9 cellular contexts compared by ENCODE assay signal in the genomic region with DNA sequence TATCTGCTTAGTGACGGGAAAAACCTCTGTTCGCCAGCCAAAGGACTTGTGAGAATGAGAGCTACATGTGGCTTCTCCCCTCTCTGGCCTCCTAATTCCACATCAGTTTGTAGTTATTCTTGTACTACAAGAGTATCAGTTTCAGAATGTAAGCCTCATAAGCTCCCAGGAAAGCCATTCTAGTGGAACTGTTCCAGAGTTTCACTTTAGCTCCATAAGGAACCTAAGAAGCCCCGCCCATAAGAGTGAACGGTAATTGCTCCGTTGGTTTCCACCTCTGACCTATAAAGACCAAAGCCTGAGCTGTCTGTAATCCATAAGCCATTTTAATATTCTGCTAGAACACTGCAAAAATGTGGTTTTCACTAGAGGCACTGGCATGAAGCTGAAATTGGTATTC. TPM values are rescaled to one million over a fixed set of nuclear protein-coding genes. Genes with fewer than 3 reads are reported as not detected.
DNase-seq lines count a peak whose midpoint lies in the region; ATAC-seq and TF ChIP-seq lines count a peak whose summit lies in the region.
"Had no signal": no experiment of that assay in that cellular context is flagged by ENCODE, and none has a peak within 500 bp of the region (broad histone marks: within the 10 kb centered on the region; RNA-seq: fewer than 3 reads in every experiment).

No MANE protein-coding gene starts in this region.

- TF ChIP-seq CTCF in AG10803 (conservative IDR thresholded peaks at IDR 0.05; ENCODE audit: low read length) (no peak), IMR-90 (conservative IDR thresholded peaks at IDR 0.05; ENCODE audit: low read depth, low read length) (no peak)

- no peak overlapping the region for H4K91ac ChIP-seq in IMR-90 (ENCODE audit: insufficient read depth, low read depth, low read length)

- H3K27me3 ChIP-seq in IMR-90 (ENCODE audit: control insufficient read depth, insufficient read depth, low read length): no peaks in the 10 kb centered on the region
- H3K27me3 ChIP-seq in duodenal mucosa (ENCODE audit: control insufficient read depth in 1 of 2, insufficient read depth in 2 of 2, low read length in 2 of 2): no peaks in the 10 kb centered on the region
- H3K27me3 ChIP-seq: Peyer's patch had no signal

- H4K8ac ChIP-seq in IMR-90 (ENCODE audit: low read depth in 2 of 2, low read length in 2 of 2): no peak overlapping the region

- no TSS peak for BruUV-seq in IMR-90 (replicated peaks; lab: Mats Ljungman, UMichigan)

- no peak overlapping the region for H2BK120ac ChIP-seq in IMR-90 (ENCODE audit: low read depth, low read length)

- no peak overlapping the region for H3K14ac ChIP-seq in IMR-90 (replicated peaks; ENCODE audit: low read depth, low read length)

- H3K27ac ChIP-seq in IMR-90 (ENCODE audit: insufficient read depth, low read length): no peak overlapping the region
- no peak overlapping the region for H3K27ac ChIP-seq in duodenal mucosa (ENCODE audit: low read depth, low read length)

- H3K18ac ChIP-seq in IMR-90 (ENCODE audit: low read depth, low read length): no peak overlapping the region

- H3K36me3 ChIP-seq in IMR-90 (ENCODE audit: control insufficient read depth, insufficient read depth, low read length) (no peaks in the 10 kb centered on the region), duodenal mucosa (ENCODE audit: control insufficient read depth in 1 of 2, insufficient read depth in 2 of 2, low read length in 2 of 2) (no peaks in the 10 kb centered on the region)
- H3K36me3 ChIP-seq: Peyer's patch had no signal

- H4K5ac ChIP-seq in IMR-90 (ENCODE audit: low read depth, low read length): no peak overlapping the region

- TF ChIP-seq RAD21 in IMR-90 (IDR thresholded peaks at IDR 0.05; ENCODE audit: low read length): no peak

- H2AFZ ChIP-seq in IMR-90 (replicated peaks; ENCODE audit: low read length, poor library complexity): no peak overlapping the region

- H3K4me3 ChIP-seq in AG10803 (ENCODE audit: low read length): peak overlapping the region; percentile 4
- no peak overlapping the region for H3K4me3 ChIP-seq in IMR-90 (ENCODE audit: insufficient read depth, low read depth, low read length)
- peak overlapping the region; percentile 34 to 37 for H3K4me3 ChIP-seq in duodenal mucosa (ENCODE audit: low read depth in 1 of 2, low read length in 2 of 2)

- H3K9me1 ChIP-seq in IMR-90 (ENCODE audit: insufficient read depth, low read length): no peaks in the 10 kb centered on the region; the same call in 1 of the 2 replicates

- no peak overlapping the region for H3K9ac ChIP-seq in IMR-90 (ENCODE audit: low read depth, low read length)
- H3K9ac ChIP-seq in duodenal mucosa (ENCODE audit: low read depth in 1 of 2, low read length in 2 of 2): no peak overlapping the region

- CTCF ChIA-PET in IMR-90 (lab: Yijun Ruan, JAX): interaction anchor here (0.5 to 0.8 kb wide), 2 partner anchors 30 to 52 kb away, joined by 3 to 4 read pairs; no protein-coding TSS in a partner anchor

- no peak overlapping the region for H2BK20ac ChIP-seq in IMR-90 (ENCODE audit: low read depth, low read length)

- peak; percentile 71 for DNase-seq in AG10803 (ENCODE audit: low read depth)
- peak; percentile 61 for DNase-seq in IMR-90
- DNase-seq in myocyte (ENCODE audit: low read depth): peak; percentile 67
- DNase-seq in 8988T: no peak
- DNase-seq in G401 (ENCODE audit: low spot score): no peak
- DNase-seq: Peyer's patch had no signal

- H3K79me1 ChIP-seq in IMR-90 (ENCODE audit: low read depth in 1 of 2, low read length in 2 of 2): peaks cover 20 to 37% of the 10 kb centered on the region in 2 experiments

- peak; percentile 53 for ATAC-seq in IMR-90 (ENCODE audit: low read depth)
- ATAC-seq in HG03520 (IDR thresholded peaks at IDR 0.05; ENCODE audit: unreplicated experiment): no peak
- ATAC-seq in GM18868 (IDR thresholded peaks at IDR 0.05; ENCODE audit: unreplicated experiment): no peak

- no peak overlapping the region for H3K4ac ChIP-seq in IMR-90 (ENCODE audit: low read depth, low read length)

- in situ Hi-C loops in IMR-90 (cut with MboI; ENCODE audit: low sequenced_read_pairs) (no loop called here), G401 (cut with HindIII; ENCODE audit: low sequenced_read_pairs) (no loop called here)

- H2BK15ac ChIP-seq in IMR-90 (ENCODE audit: low read depth, low read length): no peak overlapping the region

- WGBS in IMR-90 (ENCODE audit: extremely low coverage in 2 of 2, insufficient read length in 1 of 2), 2 experiments: no CpG with 5 or more reads among the region's 5 CpGs

- H3K9me3 ChIP-seq in IMR-90 (ENCODE audit: control insufficient read depth, insufficient read depth, low read length) (no peaks in the 10 kb centered on the region), duodenal mucosa (ENCODE audit: control insufficient read depth in 1 of 2, low read length in 2 of 2) (no peaks in the 10 kb centered on the region)
- H3K9me3 ChIP-seq: Peyer's patch had no signal

- peak overlapping the region; percentile 69 for H3K4me2 ChIP-seq in IMR-90 (ENCODE audit: low read depth, low read length)

- peaks cover 14% of the 10 kb centered on the region; the same call in 1 of the 2 replicates for H4K20me1 ChIP-seq in IMR-90 (ENCODE audit: insufficient read depth, low read length)

- dilution Hi-C loops in IMR-90 (cut with HindIII; ENCODE audit: low sequenced_read_pairs, unreplicated experiment): no loop called here

- no peak overlapping the region for H2AK9ac ChIP-seq in IMR-90 (replicated peaks; ENCODE audit: low read depth, low read length, poor library complexity)

- H2BK5ac ChIP-seq in IMR-90 (ENCODE audit: low read depth, low read length, poor library complexity, severe bottlenecking): no peak overlapping the region

- POLR2A ChIA-PET in IMR-90 (lab: Charles Lee; ENCODE audit: unreplicated experiment): no interaction called here

- H3K4me1 ChIP-seq in IMR-90 (ENCODE audit: control insufficient read depth, insufficient read depth, low read length): peaks cover 3% of the 10 kb centered on the region; the same call in 1 of the 2 replicates
- H3K4me1 ChIP-seq in duodenal mucosa (ENCODE audit: control insufficient read depth in 1 of 2, insufficient read depth in 2 of 2, low read length in 2 of 2): peaks cover 20 to 30% of the 10 kb centered on the region in 2 donors

- H3K56ac ChIP-seq in IMR-90 (ENCODE audit: extremely low read depth, insufficient read depth, low read length): no peak overlapping the region

- intact Hi-C loops in IMR-90 (cut with micrococcal nuclease): no loop called here

- H2AK5ac ChIP-seq in IMR-90 (ENCODE audit: low read depth, low read length): no peak overlapping the region

- H3K23ac ChIP-seq in IMR-90 (ENCODE audit: low read depth, low read length): no peak overlapping the region

- no peak for TF ChIP-seq POLR2A in IMR-90 (IDR thresholded peaks at IDR 0.05; ENCODE audit: low read depth, low read length)

TF ChIP-seq in IMR-90, 13 proteins besides CTCF, POLR2A, EP300 and RAD21:
- TF ChIP-seq NFE2L2 (IDR thresholded peaks at IDR 0.05; ENCODE audit: low read depth, low read length) (no peak), RCOR1 (IDR thresholded peaks at IDR 0.05; ENCODE audit: insufficient replicate concordance, low read length) (no peak), FOS (IDR thresholded peaks at IDR 0.05; ENCODE audit: low read depth, low read length) (no peak), MAFK (IDR thresholded peaks at IDR 0.05; ENCODE audit: low read depth, low read length) (no peak), MAZ (IDR thresholded peaks at IDR 0.05; ENCODE audit: borderline replicate concordance, low read depth, low read length) (no peak), SMC3 (IDR thresholded peaks at IDR 0.05; ENCODE audit: low read depth, low read length) (no peak), MXI1 (IDR thresholded peaks at IDR 0.05; ENCODE audit: borderline replicate concordance, low read depth, low read length) (no peak), BHLHE40 (IDR thresholded peaks at IDR 0.05; ENCODE audit: low read depth, low read length) (no peak), CEBPB (IDR thresholded peaks at IDR 0.05; ENCODE audit: low read depth, low read length) (no peak)
- TF ChIP-seq, protein P1, sequence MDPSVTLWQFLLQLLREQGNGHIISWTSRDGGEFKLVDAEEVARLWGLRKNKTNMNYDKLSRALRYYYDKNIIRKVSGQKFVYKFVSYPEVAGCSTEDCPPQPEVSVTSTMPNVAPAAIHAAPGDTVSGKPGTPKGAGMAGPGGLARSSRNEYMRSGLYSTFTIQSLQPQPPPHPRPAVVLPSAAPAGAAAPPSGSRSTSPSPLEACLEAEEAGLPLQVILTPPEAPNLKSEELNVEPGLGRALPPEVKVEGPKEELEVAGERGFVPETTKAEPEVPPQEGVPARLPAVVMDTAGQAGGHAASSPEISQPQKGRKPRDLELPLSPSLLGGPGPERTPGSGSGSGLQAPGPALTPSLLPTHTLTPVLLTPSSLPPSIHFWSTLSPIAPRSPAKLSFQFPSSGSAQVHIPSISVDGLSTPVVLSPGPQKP (IDR thresholded peaks at IDR 0.05; ENCODE audit: borderline replicate concordance, low read depth, low read length): no peak
TF ChIP-seq in IMR-90: peak in this region for 0.

RNA-seq across cellular contexts. Expression of gene SIK3, which starts 53.0 kb away (rescaled TPM):
- 8.2 and 17.2 TPM in 2 replicates for total RNA-seq in IMR-90 (2012; rRNA removed)
- polyA plus RNA-seq in IMR-90 (2012; rRNA removed): 7.5 and 9.1 TPM in 2 replicates
- 4.5 and 6.9 TPM in 2 replicates for polyA plus RNA-seq in IMR-90 (2012; cell fraction: cytosol; rRNA removed)
- polyA plus RNA-seq in IMR-90 (2012; cell fraction: nucleus; rRNA removed; ENCODE audit: low replicate concordance): 18.6 and 18.8 TPM in 2 replicates
- total RNA-seq in myocyte: 19.7 and 49.9 TPM in 2 replicates
- 11.0 TPM for polyA plus RNA-seq in myocyte (2012)
- total RNA-seq in G401 (2014; rRNA removed; shearing (Covaris generic)): 6.5 and 8.1 TPM in 2 replicates

Comparison
In these comparisons a context has a peak if more than half of its experiments do, and no peak if none do; other contexts are left out.
1. DNase-seq: peak in AG10803 (single experiment), IMR-90 (single experiment) and myocyte (single experiment); none in 8988T (single experiment) and G401 (single experiment).